ENCODE assay signal across 8 cellular contexts in the genomic region with DNA sequence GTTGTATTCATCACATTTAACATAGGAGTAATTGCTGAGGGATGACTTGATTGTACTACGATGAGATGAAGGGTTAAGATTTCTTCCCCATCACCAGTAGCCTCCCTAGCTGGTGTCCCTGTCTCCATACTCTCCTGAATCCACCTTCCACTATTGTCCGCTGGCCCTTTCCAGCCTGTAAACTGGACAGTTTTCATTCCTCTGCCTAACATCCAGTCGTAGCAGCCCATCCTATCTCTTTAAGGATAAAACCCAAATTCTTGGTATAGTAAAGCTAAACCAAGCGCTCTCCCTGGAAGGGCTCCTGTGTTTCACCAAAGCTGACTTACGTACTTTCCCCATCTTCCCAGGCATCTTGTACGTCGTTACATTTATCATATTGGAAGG. TPM values are rescaled to one million over a fixed set of nuclear protein-coding genes. Genes with fewer than 3 reads are reported as not detected.
DNase-seq lines count a peak whose midpoint lies in the region; ATAC-seq and TF ChIP-seq lines count a peak whose summit lies in the region.

No MANE protein-coding gene starts in this region.

- H3K4me3 Mint-ChIP-seq in CD8-positive, alpha-beta memory T cell, result peak overlapping the region; percentile 88 to 100 (median 99)
- H3K4me3 Mint-ChIP-seq in H9, result peak overlapping the region; percentile 88 to 96
- H3K4me3 Mint-ChIP-seq in effector memory CD8-positive, alpha-beta T cell, result peak overlapping the region; percentile 84 to 96

- H3K27ac Mint-ChIP-seq in CD8-positive, alpha-beta memory T cell, result peak overlapping the region; percentile 92 to 100 (median 98)
- H3K27ac Mint-ChIP-seq in H9, result peak overlapping the region; percentile 95 to 99 (median 97)
- H3K27ac Mint-ChIP-seq in effector memory CD8-positive, alpha-beta T cell, result peak overlapping the region; percentile 99

- H2AK5ac ChIP-seq in H9 (ENCODE audit: insufficient read length, low read length), result no peak overlapping the region

- no peak overlapping the region for H3K18ac ChIP-seq in H9 (ENCODE audit: insufficient read length, low read depth, low read length)

- H3K4me1 ChIP-seq in CD8-positive, alpha-beta memory T cell (ENCODE audit: insufficient read depth, low read length), result peaks cover 45% of the 10 kb centered on the region
- peaks cover 7% of the 10 kb centered on the region; the same call in 1 of the 2 replicates for H3K4me1 ChIP-seq in H9 (ENCODE audit: insufficient read depth, low read length)
- H3K4me1 ChIP-seq in SJCRH30, result no peaks in the 10 kb centered on the region
- H3K4me1 ChIP-seq in mucosa of stomach (ENCODE audit: control insufficient read depth, insufficient read depth, low read length), result peaks cover 16% of the 10 kb centered on the region

- no peak overlapping the region for H2BK15ac ChIP-seq in H9 (ENCODE audit: low read depth, low read length)

- H3K36me3 ChIP-seq in CD8-positive, alpha-beta memory T cell (ENCODE audit: insufficient read depth, low read length), result no peaks in the 10 kb centered on the region
- H3K36me3 ChIP-seq in SJCRH30 (peaks cover 27% of the 10 kb centered on the region), mucosa of stomach (ENCODE audit: control insufficient read depth, insufficient read depth, low read length) (no peaks in the 10 kb centered on the region)

- H3K4me3 ChIP-seq in CD8-positive, alpha-beta memory T cell (ENCODE audit: low read length), result peak overlapping the region; percentile 96
- H3K4me3 ChIP-seq in SJCRH30 (peak overlapping the region; percentile 82), mucosa of stomach (ENCODE audit: low read length) (peak overlapping the region; percentile 78)

- no peak overlapping the region for H2BK12ac ChIP-seq in H9 (ENCODE audit: insufficient read length, low read depth, low read length)

- H3T11ph ChIP-seq in H9 (ENCODE audit: low read length), result no peak overlapping the region

- H3K27ac ChIP-seq in CD8-positive, alpha-beta memory T cell (ENCODE audit: low read depth, low read length), result peak overlapping the region; percentile 98
- H3K27ac ChIP-seq in H9 (ENCODE audit: insufficient read length, low read depth, low read length), result peak overlapping the region; percentile 99
- H3K27ac ChIP-seq in SJCRH30, result peak overlapping the region; percentile 99

- peaks cover 10% of the 10 kb centered on the region for H3K23me2 ChIP-seq in H9 (ENCODE audit: insufficient read length, low read depth, low read length, poor library complexity, severe bottlenecking)

- H3K36me3 Mint-ChIP-seq in CD8-positive, alpha-beta memory T cell, result peaks cover 11 to 45% (median 13%) of the 10 kb centered on the region in 3 donors
- H3K36me3 Mint-ChIP-seq in H9 (ENCODE audit: insufficient read depth in 1 of 3, low read depth in 3 of 3), result peaks cover 2 to 28% (median 3%) of the 10 kb centered on the region in 3 experiments; a peak in 3 of 7 replicates
- peaks cover 67% of the 10 kb centered on the region for H3K36me3 Mint-ChIP-seq in effector memory CD8-positive, alpha-beta T cell (ENCODE audit: insufficient read depth)

- H2BK20ac ChIP-seq in H9 (ENCODE audit: low read depth, low read length, poor library complexity, severe bottlenecking), result no peak overlapping the region

- H3K4me2 ChIP-seq in H9 (ENCODE audit: insufficient read depth, insufficient read length, low read length), result peak overlapping the region; percentile 72

- POLR2A ChIA-PET in CD8-positive, alpha-beta memory T cell (lab: Charles Lee), result interaction anchor here (0.7 to 5.8 kb wide), 12 partner anchors 8 to 206 kb away, joined by 3 to 322 read pairs (median 13); partner anchors contain the start of genes DESI2 and HNRNPU

- no CpG with 5 or more reads among the region's 7 CpGs for WGBS in H9 (ENCODE audit: extremely low coverage, insufficient read length, low lambda C conversion rate)

- H2BK120ac ChIP-seq in H9 (ENCODE audit: low read depth, low read length, poor library complexity, severe bottlenecking), result no peak overlapping the region

- H3K9me3 ChIP-seq in CD8-positive, alpha-beta memory T cell (ENCODE audit: low read length), result no peaks in the 10 kb centered on the region
- H3K9me3 ChIP-seq in H9 (ENCODE audit: control insufficient read depth, low read depth, low read length) (no peaks in the 10 kb centered on the region), SJCRH30 (replicated peaks) (no peaks in the 10 kb centered on the region), mucosa of stomach (ENCODE audit: control insufficient read depth, low read length) (no peaks in the 10 kb centered on the region)

- DNase-seq in CD8-positive, alpha-beta memory T cell, result no peak
- DNase-seq in H9, result no peak
- DNase-seq in SJCRH30, result peak; percentile 18 to 53
- DNase-seq in effector memory CD8-positive, alpha-beta T cell, result peak in 1 of 3 experiments; percentile 5

- no peaks in the 10 kb centered on the region for H3K27me3 ChIP-seq in CD8-positive, alpha-beta memory T cell (ENCODE audit: insufficient read depth, low read length, poor library complexity, severe bottlenecking)
- no peaks in the 10 kb centered on the region for H3K27me3 ChIP-seq in H9 (ENCODE audit: insufficient read depth, low read length)
- H3K27me3 ChIP-seq in SJCRH30, result no peaks in the 10 kb centered on the region
- H3K27me3 ChIP-seq in mucosa of stomach (ENCODE audit: control insufficient read depth, insufficient read depth, low read length), result no peaks in the 10 kb centered on the region

- ATAC-seq in effector memory CD8-positive, alpha-beta T cell (replicated peaks), result no peak
- ATAC-seq in GM18867 (IDR thresholded peaks at IDR 0.05; ENCODE audit: unreplicated experiment) (no peak), GM21723 (IDR thresholded peaks at IDR 0.05; ENCODE audit: unreplicated experiment) (no peak), HG03025 (IDR thresholded peaks at IDR 0.05; ENCODE audit: low FRiP score, unreplicated experiment) (no peak)

- H3K9ac ChIP-seq in H9 (ENCODE audit: extremely low read depth, insufficient read length, low read length), result peak overlapping the region; percentile 92
- peak overlapping the region; percentile 95 for H3K9ac ChIP-seq in mucosa of stomach (ENCODE audit: low read length)

- CTCF ChIA-PET in CD8-positive, alpha-beta memory T cell (lab: Charles Lee), result interaction anchor here (0.7 to 5.6 kb wide), 10 partner anchors 12 to 206 kb away, joined by 3 to 95 read pairs (median 7); partner anchors contain the start of gene HNRNPU

- H2AFZ ChIP-seq in H9 (ENCODE audit: low read length), result no peak overlapping the region

- H3K23ac ChIP-seq in H9 (ENCODE audit: insufficient read length, low read depth, low read length), result no peak overlapping the region

- H4K91ac ChIP-seq in H9 (ENCODE audit: insufficient read length, low read depth, low read length), result no peak overlapping the region

- H3K4me1 Mint-ChIP-seq in CD8-positive, alpha-beta memory T cell, result peaks cover 51 to 62% (median 58%) of the 10 kb centered on the region in 3 donors
- peaks cover 32 to 42% of the 10 kb centered on the region in 2 experiments for H3K4me1 Mint-ChIP-seq in H9
- H3K4me1 Mint-ChIP-seq in effector memory CD8-positive, alpha-beta T cell (ENCODE audit: low read depth in 2 of 2), result peaks cover 34 to 59% of the 10 kb centered on the region in 2 donors

- H3K79me2 ChIP-seq in H9 (ENCODE audit: insufficient read depth, low read length), result no peaks in the 10 kb centered on the region; the same call in 1 of the 2 replicates

- peak overlapping the region; percentile 85; the same call in 1 of the 2 replicates for H3K14ac ChIP-seq in H9 (ENCODE audit: insufficient read depth, low read length)

- no peak overlapping the region for H3K56ac ChIP-seq in H9 (ENCODE audit: insufficient read length, low read depth, low read length)

- H3K27me3 Mint-ChIP-seq in CD8-positive, alpha-beta memory T cell, result peaks cover 0 to 1% of the 10 kb centered on the region in 2 donors
- H3K27me3 Mint-ChIP-seq in H9 (ENCODE audit: low read depth), result no peaks in the 10 kb centered on the region
- no peaks in the 10 kb centered on the region for H3K27me3 Mint-ChIP-seq in effector memory CD8-positive, alpha-beta T cell

- no peak overlapping the region for H4K8ac ChIP-seq in H9 (replicated peaks; ENCODE audit: insufficient read length, low read depth, low read length)

- no peaks in the 10 kb centered on the region for H3K9me3 Mint-ChIP-seq in CD8-positive, alpha-beta memory T cell
- no peaks in the 10 kb centered on the region for H3K9me3 Mint-ChIP-seq in H9
- no peaks in the 10 kb centered on the region for H3K9me3 Mint-ChIP-seq in effector memory CD8-positive, alpha-beta T cell

- H2BK5ac ChIP-seq in H9 (ENCODE audit: insufficient read length, low read length), result no peak overlapping the region

- no peak overlapping the region for H4K5ac ChIP-seq in H9 (ENCODE audit: insufficient read length, low read depth, low read length)

- H4K20me1 ChIP-seq in H9 (ENCODE audit: control insufficient read depth, insufficient read depth, insufficient read length), result no peaks in the 10 kb centered on the region

- H3K4ac ChIP-seq in H9 (ENCODE audit: low read depth, low read length), result no peak overlapping the region; the same call in 1 of the 2 replicates

- H3K79me1 ChIP-seq in H9 (ENCODE audit: insufficient read depth, low read depth, low read length, poor library complexity, severe bottlenecking), result no peaks in the 10 kb centered on the region

- no peak for TF ChIP-seq CTCF in H9 (conservative IDR thresholded peaks at IDR 0.05)

RNA-seq across cellular contexts. Expression of gene COX20, which starts 0.7 kb away (rescaled TPM):
- 10 to 100 TPM; 35.7 to 36.2 TPM for total RNA-seq in CD8-positive, alpha-beta memory T cell
- polyA plus RNA-seq in CD8-positive, alpha-beta memory T cell, result 47.0 TPM
- 38.0 and 39.2 TPM in 2 replicates for total RNA-seq in H9 (2021)
- total RNA-seq in SJCRH30 (2014; rRNA removed; shearing (Covaris generic)), result 23.9 and 33.5 TPM in 2 replicates

RNA-seq across cellular contexts. Expression of gene HNRNPU, which starts 28.2 kb away (rescaled TPM):
- total RNA-seq in CD8-positive, alpha-beta memory T cell, result 100 to 1,000 TPM; 598 to 630 TPM
- 382 TPM for polyA plus RNA-seq in CD8-positive, alpha-beta memory T cell
- total RNA-seq in H9 (2021), result 651 and 657 TPM in 2 replicates
- 595 and 602 TPM in 2 replicates for total RNA-seq in SJCRH30 (2014; rRNA removed; shearing (Covaris generic))

Comparison
In these comparisons a context has a peak if more than half of its experiments do, and no peak if none do; other contexts are left out.
1. DNase-seq: peak in SJCRH30 (2 of 2); none in CD8-positive, alpha-beta memory T cell (0 of 5) and H9 (single experiment).
2. Peak in every context shown above with its lines, with median percentiles within 50 percentile points of each other: H3K27ac ChIP-seq, H3K4me3 ChIP-seq, H3K27ac Mint-ChIP-seq and H3K4me3 Mint-ChIP-seq.